In genomic region chr1:111006556-111006955, GRCh38 we compare ENCODE assay signal across 23 cellular contexts.
"Had no signal": no experiment of that assay in that cellular context is flagged by ENCODE, and none has a peak within 500 bp of the region (broad histone marks: within the 10 kb centered on the region; RNA-seq: fewer than 3 reads in every experiment).

No MANE protein-coding gene starts in this region.

- H3K4me1 ChIP-seq: neural progenitor cell, parathyroid adenoma, psoas muscle, right lobe of liver, sigmoid colon, stomach, thyroid gland, tibial nerve, upper lobe of right lung, uterus had no signal

- H3K27me3 ChIP-seq: neural progenitor cell, ovary, right lobe of liver, sigmoid colon, thyroid gland, tibial nerve, uterus had no signal

- H3K4me3 ChIP-seq: neural progenitor cell, ovary, psoas muscle, right lobe of liver, sigmoid colon, stomach, thoracic aorta, thyroid gland, tibial nerve, upper lobe of right lung, uterus had no signal

- H3K36me3 ChIP-seq: neural progenitor cell, ovary, right lobe of liver, sigmoid colon, stomach, thoracic aorta, thyroid gland, tibial nerve, upper lobe of right lung, uterus had no signal

- H3K4me2 ChIP-seq: neural progenitor cell had no signal

- H3K27ac ChIP-seq: neural progenitor cell, ovary, parathyroid adenoma, psoas muscle, right lobe of liver, sigmoid colon, stomach, thoracic aorta, thyroid gland, tibial nerve, upper lobe of right lung, uterus had no signal

- DNase-seq: natural killer cell; occipital lobe; ovary; posterior cingulate gyrus; psoas muscle; right cardiac atrium; right lobe of liver; sigmoid colon; small intestine; stimulated activated CD4-positive, alpha-beta T cell treated with anti-CD3 and anti-CD28 coated beads, Interleukin-15, amount 100 ng/mL, for 24 hours; stimulated activated CD4-positive, alpha-beta T cell treated with anti-CD3 and anti-CD28 coated beads, Interleukin-2, amount 100 ng/mL, for 24 hours; stimulated activated CD4-positive, alpha-beta T cell treated with anti-CD3 and anti-CD28 coated beads, Interleukin-2, amount 100 ng/mL, for 48 hours; stimulated activated CD4-positive, alpha-beta T cell treated with anti-CD3 and anti-CD28 coated beads, Interleukin-4, amount 100 ng/mL, for 24 hours; stimulated activated naive B cell treated with anti-CD40 and anti-IgM and Interleukin-4, amounts not matched to agents 10 μg/mL and 1 μg/mL and 100 μg/mL, for 72 hours; stimulated activated naive CD4-positive, alpha-beta T cell treated with Interleukin-2 at 50 U/mL for 16 hours; stomach; thyroid gland; upper lobe of right lung; uterus had no signal

- H2AFZ ChIP-seq: neural progenitor cell, parathyroid adenoma had no signal

- H3K9ac ChIP-seq: neural progenitor cell, parathyroid adenoma had no signal

- H3K9me3 ChIP-seq: psoas muscle, right lobe of liver, thoracic aorta, thyroid gland, upper lobe of right lung, uterus had no signal

- H3K79me2 ChIP-seq: parathyroid adenoma had no signal
